Comparison of ENCODE assay signal across 1 cellular context in genomic region chr10:3407208-3407607, GRCh38.
TF ChIP-seq lines count a peak whose summit lies in the region.

No MANE protein-coding gene starts in this region.

TF ChIP-seq in H1, 55 proteins besides CTCF, POLR2A, EP300 and RAD21 (continued from another document):
- no peak for TF ChIP-seq CHD7 (IDR thresholded peaks at IDR 0.05; ENCODE audit: insufficient replicate concordance, low read length)
- no peak for TF ChIP-seq JUND (IDR thresholded peaks at IDR 0.05; ENCODE audit: low read length)
